ENCODE assay signal across 18 cellular contexts in genomic region chr17:41108728-41109386, GRCh38. TPM values are rescaled to one million over a fixed set of nuclear protein-coding genes. Genes with fewer than 3 reads are reported as not detected.
"Had no signal": no experiment of that assay in that cellular context is flagged by ENCODE, and none has a peak within 500 bp of the region (broad histone marks: within the 10 kb centered on the region; RNA-seq: fewer than 3 reads in every experiment).

No MANE protein-coding gene starts in this region.

RNA-seq across cellular contexts. Expression of gene KRTAP4-9, which starts 3.7 kb away (rescaled TPM):
- total RNA-seq: activated naive CD4-positive, alpha-beta T cell treated with anti-CD3 and anti-CD28 coated beads for 36 hours; activated naive CD8-positive, alpha-beta T cell treated with anti-CD3 and anti-CD28 coated beads for 36 hours; ascending aorta; cardiac septum; chondrocyte; gastroesophageal sphincter; hepatocyte; left cardiac atrium; left ventricle myocardium superior; lung microvascular endothelial cell; naive thymus-derived CD4-positive, alpha-beta T cell; neural crest cell; psoas muscle; sigmoid colon; smooth muscle cell; upper lobe of right lung had no signal
- polyA plus RNA-seq: hepatocyte; keratinocyte; naive thymus-derived CD4-positive, alpha-beta T cell; psoas muscle; sigmoid colon; smooth muscle cell had no signal

RNA-seq across cellular contexts. Expression of gene KRTAP4-16, which starts 6.8 kb away (rescaled TPM):
- total RNA-seq: activated naive CD4-positive, alpha-beta T cell treated with anti-CD3 and anti-CD28 coated beads for 36 hours; activated naive CD8-positive, alpha-beta T cell treated with anti-CD3 and anti-CD28 coated beads for 36 hours; ascending aorta; cardiac septum; chondrocyte; gastroesophageal sphincter; hepatocyte; left cardiac atrium; left ventricle myocardium superior; lung microvascular endothelial cell; naive thymus-derived CD4-positive, alpha-beta T cell; neural crest cell; psoas muscle; sigmoid colon; smooth muscle cell; suprapubic skin; upper lobe of right lung had no signal
- polyA plus RNA-seq: hepatocyte; keratinocyte; naive thymus-derived CD4-positive, alpha-beta T cell; psoas muscle; sigmoid colon; smooth muscle cell had no signal

RNA-seq across cellular contexts. Expression of gene KRTAP4-11, which starts 9.3 kb away (rescaled TPM):
- total RNA-seq: activated naive CD4-positive, alpha-beta T cell treated with anti-CD3 and anti-CD28 coated beads for 36 hours; activated naive CD8-positive, alpha-beta T cell treated with anti-CD3 and anti-CD28 coated beads for 36 hours; ascending aorta; cardiac septum; chondrocyte; gastroesophageal sphincter; hepatocyte; left cardiac atrium; left ventricle myocardium superior; lung microvascular endothelial cell; naive thymus-derived CD4-positive, alpha-beta T cell; neural crest cell; psoas muscle; sigmoid colon; smooth muscle cell; upper lobe of right lung had no signal
- polyA plus RNA-seq: hepatocyte; keratinocyte; naive thymus-derived CD4-positive, alpha-beta T cell; psoas muscle; sigmoid colon; smooth muscle cell had no signal

RNA-seq across cellular contexts. Expression of gene KRTAP4-8, which starts 10.9 kb away (rescaled TPM):
- total RNA-seq: activated naive CD4-positive, alpha-beta T cell treated with anti-CD3 and anti-CD28 coated beads for 36 hours; activated naive CD8-positive, alpha-beta T cell treated with anti-CD3 and anti-CD28 coated beads for 36 hours; ascending aorta; cardiac septum; chondrocyte; gastroesophageal sphincter; hepatocyte; left cardiac atrium; left ventricle myocardium superior; lung microvascular endothelial cell; naive thymus-derived CD4-positive, alpha-beta T cell; neural crest cell; psoas muscle; sigmoid colon; smooth muscle cell; upper lobe of right lung had no signal
- polyA plus RNA-seq: hepatocyte; keratinocyte; naive thymus-derived CD4-positive, alpha-beta T cell; psoas muscle; sigmoid colon; smooth muscle cell had no signal

RNA-seq across cellular contexts. Expression of gene KRTAP4-12, which starts 15.1 kb away (rescaled TPM):
- total RNA-seq: activated naive CD4-positive, alpha-beta T cell treated with anti-CD3 and anti-CD28 coated beads for 36 hours; activated naive CD8-positive, alpha-beta T cell treated with anti-CD3 and anti-CD28 coated beads for 36 hours; ascending aorta; cardiac septum; chondrocyte; gastroesophageal sphincter; hepatocyte; left cardiac atrium; left ventricle myocardium superior; lung microvascular endothelial cell; naive thymus-derived CD4-positive, alpha-beta T cell; neural crest cell; psoas muscle; sigmoid colon; smooth muscle cell; upper lobe of right lung had no signal
- polyA plus RNA-seq: hepatocyte; keratinocyte; naive thymus-derived CD4-positive, alpha-beta T cell; psoas muscle; sigmoid colon; smooth muscle cell had no signal
